In the genomic region with DNA sequence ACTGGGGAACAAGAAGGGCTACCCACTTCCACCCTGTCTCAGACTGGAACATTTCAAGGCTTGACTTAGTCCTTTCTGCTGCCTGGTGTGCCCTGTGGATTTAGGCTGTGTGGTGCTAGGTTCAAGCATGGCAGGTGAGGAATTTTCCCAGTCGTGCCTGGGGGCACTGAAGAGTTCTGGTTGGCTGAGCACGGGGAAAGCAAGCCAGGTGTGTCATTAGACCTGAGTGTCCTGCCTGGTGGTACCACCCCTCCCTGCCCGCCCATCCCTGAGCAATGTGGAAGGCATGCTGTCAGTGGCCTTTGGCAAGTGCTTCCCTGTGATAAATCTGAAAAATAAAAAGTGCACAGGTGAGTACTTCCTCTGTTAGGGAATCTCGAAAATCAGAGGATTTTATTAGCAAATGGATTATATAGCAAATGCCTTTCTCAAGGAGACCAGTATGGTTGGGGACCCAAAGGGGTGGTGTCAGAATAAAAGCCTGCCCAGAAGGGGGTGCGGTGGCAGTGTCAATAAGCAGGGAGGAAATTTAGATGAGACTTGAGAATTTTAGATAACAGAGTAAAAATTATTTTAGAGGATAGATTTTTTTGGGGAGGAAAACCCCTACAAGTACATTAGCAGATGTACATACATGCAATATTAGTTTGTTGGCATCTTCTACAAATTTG, we compare ENCODE assay signal across 14 cellular contexts. TPM values are rescaled to one million over a fixed set of nuclear protein-coding genes. Genes with fewer than 3 reads are reported as not detected.
A peak's percentile ranks its signal among the peaks of the same experiment; 100 is the strongest.
DNase-seq lines count a peak whose midpoint lies in the region; ATAC-seq and TF ChIP-seq lines count a peak whose summit lies in the region.
"Had no signal": no experiment of that assay in that cellular context is flagged by ENCODE, and none has a peak within 500 bp of the region (broad histone marks: within the 10 kb centered on the region; RNA-seq: fewer than 3 reads in every experiment).

No MANE protein-coding gene starts in this region.

- peaks cover 9% of the 10 kb centered on the region for H3K4me1 Mint-ChIP-seq in activated CD4-positive, alpha-beta T cell treated with anti-CD3 and anti-CD28 coated beads, Interleukin-2, amount 10 ng/mL, durations not matched to agents 24 days and 14 days

- CTCF ChIA-PET in OCI-LY7 (lab: Charles Lee; ENCODE audit: unreplicated experiment): no interaction called here

- POLR2A ChIA-PET in OCI-LY7 (lab: Charles Lee): no interaction called here

- no peak overlapping the region for H2AFZ ChIP-seq in OCI-LY7 (ENCODE audit: low read length)
- no peak overlapping the region for H2AFZ ChIP-seq in hepatocyte

- ATAC-seq in HG02973 (IDR thresholded peaks at IDR 0.05; ENCODE audit: unreplicated experiment): no peak
- ATAC-seq in HG03571 (IDR thresholded peaks at IDR 0.05; ENCODE audit: unreplicated experiment): no peak

- no peaks in the 10 kb centered on the region for H3K9me2 ChIP-seq in OCI-LY7 (ENCODE audit: insufficient read depth, low read length)
- H3K9me2 ChIP-seq in hepatocyte (replicated peaks; ENCODE audit: insufficient read depth): no peaks in the 10 kb centered on the region

- H3K36me3 ChIP-seq in OCI-LY7 (ENCODE audit: insufficient read depth, low read length) (no peaks in the 10 kb centered on the region), hepatocyte (replicated peaks; ENCODE audit: insufficient read depth, low read depth) (no peaks in the 10 kb centered on the region), urinary bladder (ENCODE audit: insufficient read depth) (no peaks in the 10 kb centered on the region)
- H3K36me3 ChIP-seq: HAP-1 had no signal

- H3K4me3 ChIP-seq in OCI-LY7 (ENCODE audit: low read depth, low read length, poor library complexity, severe bottlenecking) (no peak overlapping the region), hepatocyte (no peak overlapping the region), urinary bladder (ENCODE audit: low read depth, low read length) (no peak overlapping the region)
- H3K4me3 ChIP-seq: HAP-1 had no signal

- no peak overlapping the region for H3K4me3 Mint-ChIP-seq in activated CD4-positive, alpha-beta T cell treated with anti-CD3 and anti-CD28 coated beads, Interleukin-2, amount 10 ng/mL, durations not matched to agents 24 days and 14 days

- H3K4me1 ChIP-seq in OCI-LY7 (ENCODE audit: insufficient read depth, low read length, poor library complexity, severe bottlenecking) (peaks cover 47% of the 10 kb centered on the region), hepatocyte (ENCODE audit: insufficient read depth) (peaks cover 68% of the 10 kb centered on the region), urinary bladder (ENCODE audit: insufficient read depth) (peaks cover 2% of the 10 kb centered on the region)

- H3K9me3 ChIP-seq in OCI-LY7 (ENCODE audit: low read length): no peaks in the 10 kb centered on the region
- no peaks in the 10 kb centered on the region for H3K9me3 ChIP-seq in hepatocyte (ENCODE audit: low read depth)
- H3K9me3 ChIP-seq: HAP-1 had no signal

- 67% methylated on average over 5 of the region's 5 CpGs for whole genome bisulfite sequencing in hepatocyte (ENCODE audit: low lambda C conversion rate, missing lambda C conversion rate)
- 77% methylated on average over 5 of the region's 5 CpGs for WGBS in urinary bladder

- H3K27me3 ChIP-seq in hepatocyte: no peaks in the 10 kb centered on the region

- H3K4me2 ChIP-seq in OCI-LY7 (ENCODE audit: low read length) (peak overlapping the region; percentile 60; the same call in 1 of the 2 replicates), hepatocyte (no peak overlapping the region)

- H4K20me1 ChIP-seq in OCI-LY7 (ENCODE audit: insufficient read depth, low read length) (no peaks in the 10 kb centered on the region), hepatocyte (ENCODE audit: insufficient read depth, poor library complexity, severe bottlenecking) (peaks cover 14% of the 10 kb centered on the region)

- H3K27ac ChIP-seq in OCI-LY7 (ENCODE audit: low read depth, low read length, poor library complexity, severe bottlenecking) (no peak overlapping the region), hepatocyte (peak overlapping the region; percentile 97), urinary bladder (ENCODE audit: low read depth) (peak overlapping the region; percentile 38)
- H3K27ac ChIP-seq: VCaP had no signal

- DNase-seq in activated CD4-positive, alpha-beta T cell treated with anti-CD3 and anti-CD28 coated beads, Interleukin-2, amount 10 ng/mL, durations not matched to agents 24 days and 14 days: no peak
- no peak for DNase-seq in activated CD4-positive, alpha-beta T cell treated with anti-CD3 and anti-CD28 coated beads for 48 hours
- no peak for DNase-seq in OCI-LY7 (ENCODE audit: low spot score)
- DNase-seq in hepatocyte (ENCODE audit: low spot score): no peak
- DNase-seq in activated naive CD4-positive, alpha-beta T cell treated with Interleukin-2 at 50 U/mL for 16 hours: no peak
- DNase-seq: activated T-cell treated with anti-CD3 and anti-CD28 coated beads, Interleukin-2, amount 50 U/mL, for 1 hour; KBM-7; NCI-H2227 treated with DMSO at 0.1 percent for 48 hours; SIG-M5 had no signal

- no peaks in the 10 kb centered on the region for H3K36me3 Mint-ChIP-seq in activated CD4-positive, alpha-beta T cell treated with anti-CD3 and anti-CD28 coated beads, Interleukin-2, amount 10 ng/mL, durations not matched to agents 24 days and 14 days (ENCODE audit: low read depth)

- H3K27ac Mint-ChIP-seq in activated CD4-positive, alpha-beta T cell treated with anti-CD3 and anti-CD28 coated beads, Interleukin-2, amount 10 ng/mL, durations not matched to agents 24 days and 14 days: peak overlapping the region; percentile 24

- H3K9me3 Mint-ChIP-seq in activated CD4-positive, alpha-beta T cell treated with anti-CD3 and anti-CD28 coated beads, Interleukin-2, amount 10 ng/mL, durations not matched to agents 24 days and 14 days: no peaks in the 10 kb centered on the region

- intact Hi-C loops in activated CD4-positive, alpha-beta T cell treated with anti-CD3 and anti-CD28 coated beads, Interleukin-2, amount 10 ng/mL, durations not matched to agents 24 days and 14 days (cut with micrococcal nuclease): no loop called here
- intact Hi-C loops in OCI-LY7 (cut with micrococcal nuclease; ENCODE audit: unreplicated experiment): no loop called here

- no TSS peak for BruUV-seq in OCI-LY7 (replicated peaks; lab: Mats Ljungman, UMichigan)

- TF ChIP-seq CTCF in OCI-LY7 (conservative IDR thresholded peaks at IDR 0.05; ENCODE audit: low read length): no peak
- TF ChIP-seq CTCF in hepatocyte (IDR thresholded peaks at IDR 0.05; ENCODE audit: poor library complexity): no peak

- peaks cover 82% of the 10 kb centered on the region for H3K27me3 Mint-ChIP-seq in activated CD4-positive, alpha-beta T cell treated with anti-CD3 and anti-CD28 coated beads, Interleukin-2, amount 10 ng/mL, durations not matched to agents 24 days and 14 days

- H3K79me2 ChIP-seq in OCI-LY7 (ENCODE audit: insufficient read depth, low read depth, low read length): no peaks in the 10 kb centered on the region
- peaks cover 85% of the 10 kb centered on the region for H3K79me2 ChIP-seq in hepatocyte

RNA-seq across cellular contexts. Expression of gene TEAD1, which starts 22.8 kb away (rescaled TPM):
- 0.49 and 0.66 TPM in 2 replicates for total RNA-seq in activated CD4-positive, alpha-beta T cell treated with anti-CD3 and anti-CD28 coated beads, Interleukin-2, amount 10 ng/mL, durations not matched to agents 24 days and 14 days
- total RNA-seq in OCI-LY7 (2014; rRNA removed; shearing (Covaris generic)): 10.8 and 11.5 TPM in 2 replicates
- total RNA-seq in OCI-LY7 (2022): 3.6 and 5.6 TPM in 2 replicates
- total RNA-seq in hepatocyte: 82.2 and 87.2 TPM in 2 replicates
- polyA plus RNA-seq in hepatocyte: 37.2 and 50.4 TPM in 2 replicates
- 136 TPM for total RNA-seq in urinary bladder
- polyA plus RNA-seq in urinary bladder: 80.7 TPM
